Comparison of ENCODE assay signal across 25 cellular contexts in genomic region chr11:95498731-95499396, GRCh38.
DNase-seq lines count a peak whose midpoint lies in the region; ATAC-seq and TF ChIP-seq lines count a peak whose summit lies in the region.
"Had no signal": no experiment of that assay in that cellular context is flagged by ENCODE, and none has a peak within 500 bp of the region (broad histone marks: within the 10 kb centered on the region; RNA-seq: fewer than 3 reads in every experiment).

No MANE protein-coding gene starts in this region.

- peaks cover 14% of the 10 kb centered on the region for H3K4me1 Mint-ChIP-seq in Caco-2 (ENCODE audit: low read depth, unreplicated experiment)
- H3K4me1 Mint-ChIP-seq: activated CD4-positive, alpha-beta memory T cell treated with anti-CD3 and anti-CD28 coated beads, Interleukin-2, amount 10 ng/mL, durations not matched to agents 7 days and 5 days; activated naive CD4-positive, alpha-beta T cell treated with anti-CD3 and anti-CD28 coated beads, Interleukin-2, amount 10 ng/mL, durations not matched to agents 7 days and 5 days; CD4-positive, alpha-beta memory T cell; memory B cell had no signal

- intact Hi-C loops in Caco-2 (cut with micrococcal nuclease; ENCODE audit: unreplicated experiment) (no loop called here), heart right ventricle (cut with DNase I) (no loop called here)

- TF ChIP-seq CTCF in Caco-2 (IDR thresholded peaks at IDR 0.05; ENCODE audit: insufficient read depth in 1 of 2, low read depth in 1 of 2, low read length in 1 of 2, severe bottlenecking in 1 of 2, unreplicated experiment in 1 of 2) (no peak), epithelial cell of esophagus (IDR thresholded peaks at IDR 0.05; ENCODE audit: insufficient read depth, low read depth, low read length, missing control alignments) (no peak), heart right ventricle (IDR thresholded peaks at IDR 0.05) (no peak)

- H3K27ac ChIP-seq in mesodermal cell (ENCODE audit: low read depth, low read length, severe bottlenecking), result peak overlapping the region; percentile 96
- H3K27ac ChIP-seq in heart right ventricle, result no peak overlapping the region
- H3K27ac ChIP-seq: ascending aorta, colonic mucosa, gastroesophageal sphincter, SJCRH30, thoracic aorta had no signal

- no peak for DNase-seq in Caco-2
- DNase-seq in NCI-H69 (lab: John Stamatoyannopoulos, UW), result peak; percentile 68
- DNase-seq in epithelial cell of esophagus (ENCODE audit: low read depth), result peak; percentile 67
- no peak for DNase-seq in ACHN
- DNase-seq in heart right ventricle, result no peak
- no peak for DNase-seq in middle frontal gyrus (ENCODE audit: extremely low spot score, low spot score)
- DNase-seq: activated CD4-positive, alpha-beta memory T cell treated with anti-CD3 and anti-CD28 coated beads, Interleukin-2, amount 10 ng/mL, durations not matched to agents 7 days and 5 days; activated naive CD4-positive, alpha-beta T cell treated with anti-CD3 and anti-CD28 coated beads, Interleukin-2, amount 10 ng/mL, durations not matched to agents 7 days and 5 days; activated T-cell treated with anti-CD3 and anti-CD28 coated beads, Interleukin-2, amount 50 U/mL, for 4 hours; CD4-positive, alpha-beta memory T cell; colonic mucosa; DND-41; NCI-H1694 treated with DMSO at 0.1 percent for 48 hours; NCI-H524; OCI-M1 had no signal

- H3K9me3 Mint-ChIP-seq in Caco-2 (ENCODE audit: unreplicated experiment), result peaks cover 10% of the 10 kb centered on the region
- H3K9me3 Mint-ChIP-seq: activated T-cell treated with anti-CD3 and anti-CD28 coated beads, Interleukin-2, amount 50 U/mL, for 4 hours; natural killer cell treated with Interleukin-12 subunit alpha and Interleukin-12 subunit beta and Interleukin-15 and Interleukin-18, amount 100 ng/mL, for 72 hours had no signal

- in situ Hi-C loops in ACHN (cut with HindIII; ENCODE audit: low pct_ligation_motif_present, low pct_unique_long_range_greater_than_20kb, low sequenced_read_pairs), result no loop called here

- no peaks in the 10 kb centered on the region for H3K36me3 Mint-ChIP-seq in Caco-2 (ENCODE audit: insufficient read depth, unreplicated experiment)
- H3K36me3 Mint-ChIP-seq: activated naive CD4-positive, alpha-beta T cell treated with anti-CD3 and anti-CD28 coated beads, Interleukin-2, amount 10 ng/mL, durations not matched to agents 7 days and 5 days; CD4-positive, alpha-beta memory T cell; IgD-negative memory B cell; natural killer cell treated with Interleukin-12 subunit alpha and Interleukin-12 subunit beta and Interleukin-15 and Interleukin-18, amount 100 ng/mL, for 72 hours had no signal

- H3K27ac Mint-ChIP-seq in Caco-2 (ENCODE audit: unreplicated experiment), result peak overlapping the region; percentile 11
- H3K27ac Mint-ChIP-seq: activated CD4-positive, alpha-beta memory T cell treated with anti-CD3 and anti-CD28 coated beads, Interleukin-2, amount 10 ng/mL, durations not matched to agents 7 days and 5 days; activated naive CD4-positive, alpha-beta T cell treated with anti-CD3 and anti-CD28 coated beads, Interleukin-2, amount 10 ng/mL, durations not matched to agents 7 days and 5 days; CD4-positive, alpha-beta memory T cell; memory B cell; natural killer cell treated with Interleukin-12 subunit alpha and Interleukin-12 subunit beta and Interleukin-15 and Interleukin-18, amount 100 ng/mL, for 72 hours; progenitor cell of endocrine pancreas had no signal

- H3K4me3 ChIP-seq in Caco-2 (ENCODE audit: low read depth, low read length) (no peak overlapping the region), epithelial cell of esophagus (ENCODE audit: low read length) (no peak overlapping the region), mesodermal cell (ENCODE audit: extremely low read depth, insufficient read depth, low read length, poor library complexity, severe bottlenecking) (no peak overlapping the region), heart right ventricle (no peak overlapping the region)
- H3K4me3 ChIP-seq: ascending aorta, colonic mucosa, gastroesophageal sphincter, SJCRH30, thoracic aorta had no signal

- WGBS in mesodermal cell (ENCODE audit: insufficient coverage in 2 of 2), 2 experiments, result 21 to 25% methylated on average over 2 of the region's 2 CpGs
- WGBS in heart right ventricle, 2 donors, result 61 to 70% methylated on average over 2 of the region's 2 CpGs

- no peaks in the 10 kb centered on the region for H3K27me3 ChIP-seq in Caco-2 (replicated peaks; ENCODE audit: control insufficient read depth, insufficient read depth, low read length)
- H3K27me3 ChIP-seq in heart right ventricle, result no peaks in the 10 kb centered on the region
- H3K27me3 ChIP-seq: ascending aorta, colonic mucosa, gastroesophageal sphincter, SJCRH30 had no signal

- CTCF ChIA-PET in Caco-2 (lab: Charles Lee), result no interaction called here

- H3K36me3 ChIP-seq in Caco-2 (ENCODE audit: control insufficient read depth, insufficient read depth, low read length), result no peaks in the 10 kb centered on the region
- no peaks in the 10 kb centered on the region for H3K36me3 ChIP-seq in mesodermal cell (ENCODE audit: control insufficient read depth, insufficient read depth, low read length)
- H3K36me3 ChIP-seq in heart right ventricle, result no peaks in the 10 kb centered on the region
- H3K36me3 ChIP-seq: ascending aorta, colonic mucosa, gastroesophageal sphincter, SJCRH30, thoracic aorta had no signal

- ATAC-seq in heart right ventricle (no peak), GM21526 (IDR thresholded peaks at IDR 0.05; ENCODE audit: low FRiP score, unreplicated experiment) (no peak)
- ATAC-seq: activated T-cell treated with anti-CD3 and anti-CD28 coated beads, Interleukin-2, amount 50 U/mL, for 4 hours; gastroesophageal sphincter; natural killer cell treated with Interleukin-12 subunit alpha and Interleukin-12 subunit beta and Interleukin-15 and Interleukin-18, amount 100 ng/mL, for 72 hours had no signal

- H3K4me1 ChIP-seq in Caco-2, result peaks cover 14% of the 10 kb centered on the region
- peaks cover 44% of the 10 kb centered on the region for H3K4me1 ChIP-seq in mesodermal cell (ENCODE audit: control insufficient read depth, insufficient read depth, low read length, poor library complexity, severe bottlenecking)
- H3K4me1 ChIP-seq in heart right ventricle, result peaks cover 0 to 27% (median 0%) of the 10 kb centered on the region in 9 donors
- H3K4me1 ChIP-seq: colonic mucosa, SJCRH30 had no signal

- no TSS peak for BruUV-seq in Caco-2 (replicated peaks; lab: Mats Ljungman, UMichigan)

- no peaks in the 10 kb centered on the region for H3K27me3 Mint-ChIP-seq in Caco-2 (ENCODE audit: insufficient read depth, unreplicated experiment)
- H3K27me3 Mint-ChIP-seq: activated CD4-positive, alpha-beta memory T cell treated with anti-CD3 and anti-CD28 coated beads, Interleukin-2, amount 10 ng/mL, durations not matched to agents 7 days and 5 days; CD4-positive, alpha-beta memory T cell; IgD-negative memory B cell; memory B cell had no signal

- H3K9me3 ChIP-seq in Caco-2 (no peaks in the 10 kb centered on the region), mesodermal cell (ENCODE audit: control insufficient read depth, low read length) (no peaks in the 10 kb centered on the region), heart right ventricle (peaks cover 0 to 10% (median 2%) of the 10 kb centered on the region in 11 donors)
- H3K9me3 ChIP-seq: colonic mucosa, gastroesophageal sphincter, SJCRH30, thoracic aorta had no signal

- POLR2A ChIA-PET in Caco-2 (lab: Charles Lee), result no interaction called here

- H3K4me3 Mint-ChIP-seq in Caco-2 (ENCODE audit: unreplicated experiment), result no peak overlapping the region
- H3K4me3 Mint-ChIP-seq: activated CD4-positive, alpha-beta memory T cell treated with anti-CD3 and anti-CD28 coated beads, Interleukin-2, amount 10 ng/mL, durations not matched to agents 7 days and 5 days; activated naive CD4-positive, alpha-beta T cell treated with anti-CD3 and anti-CD28 coated beads, Interleukin-2, amount 10 ng/mL, durations not matched to agents 7 days and 5 days; activated T-cell treated with anti-CD3 and anti-CD28 coated beads, Interleukin-2, amount 50 U/mL, for 4 hours; CD4-positive, alpha-beta memory T cell; IgD-negative memory B cell; memory B cell; natural killer cell treated with Interleukin-12 subunit alpha and Interleukin-12 subunit beta and Interleukin-15 and Interleukin-18, amount 100 ng/mL, for 72 hours had no signal

Comparison
In these comparisons a context has a peak if more than half of its experiments do, and no peak if none do; other contexts are left out.
1. DNase-seq: peak in NCI-H69 (single experiment) and epithelial cell of esophagus (single experiment); none in Caco-2 (0 of 2), ACHN (single experiment), heart right ventricle (0 of 2) and middle frontal gyrus (single experiment).